8 cellular contexts compared by ENCODE assay signal in the genomic region with DNA sequence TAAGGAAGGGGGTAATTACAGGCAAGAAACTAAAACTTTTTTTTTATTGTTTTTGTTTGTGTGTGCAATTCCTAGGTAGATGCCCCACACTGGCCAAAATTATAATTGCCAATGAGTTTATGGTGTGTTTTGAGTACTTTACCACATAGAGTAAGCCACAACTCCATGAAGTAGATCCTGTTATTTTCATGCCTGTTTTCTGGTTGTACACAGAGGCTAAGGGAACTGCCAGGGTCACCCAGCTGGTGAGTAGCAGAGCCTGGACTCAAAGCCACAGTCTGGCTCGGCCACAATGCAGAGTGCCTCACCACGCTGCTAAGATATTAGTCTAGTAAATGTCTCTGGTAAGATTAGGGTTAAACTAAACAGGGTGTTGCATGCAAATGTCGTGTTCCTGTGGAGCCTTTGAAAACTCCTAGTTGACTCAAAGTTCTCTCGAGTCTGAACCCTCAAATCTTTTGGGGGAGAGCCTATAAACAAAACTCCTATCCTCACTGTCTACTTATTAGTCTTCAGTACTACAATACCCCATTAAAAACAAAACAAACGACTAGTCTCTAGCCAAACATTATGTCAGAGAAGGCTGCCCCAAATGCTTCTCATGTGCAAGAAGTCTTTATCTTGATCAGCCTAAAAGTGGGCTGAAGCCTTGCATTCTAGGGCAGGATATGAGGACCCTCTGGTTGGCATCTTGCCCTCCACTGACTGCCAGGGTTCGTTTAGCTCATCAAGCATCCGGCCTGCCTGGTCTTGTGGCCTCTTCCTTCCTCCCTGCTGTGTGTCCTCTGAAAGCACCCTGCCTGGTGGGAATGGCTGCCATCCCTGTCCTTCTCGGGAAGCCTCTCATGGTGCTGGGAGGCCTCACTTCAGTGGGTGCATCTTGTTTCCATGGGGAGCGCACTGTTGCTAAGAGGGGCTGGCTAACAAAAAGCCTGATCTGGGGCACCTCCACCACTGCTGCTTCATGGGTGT. TPM values are rescaled to one million over a fixed set of nuclear protein-coding genes. Genes with fewer than 3 reads are reported as not detected.
DNase-seq lines count a peak whose midpoint lies in the region; ATAC-seq and TF ChIP-seq lines count a peak whose summit lies in the region.

No MANE protein-coding gene starts in this region.

- ATAC-seq in HG03354 (IDR thresholded peaks at IDR 0.05; ENCODE audit: poor library complexity, severe bottlenecking, unreplicated experiment) = peak; percentile 27
- ATAC-seq in stimulated activated naive CD8-positive, alpha-beta T cell treated with anti-CD3 and anti-CD28 coated beads, Interleukin-15, amount 100 ng/mL, for 72 hours = no peak
- ATAC-seq in psoas muscle = no peak

- peak overlapping the region; percentile 70 for H3K27ac Mint-ChIP-seq in activated CD4-positive, alpha-beta T cell treated with anti-CD3 and anti-CD28 coated beads, Interleukin-2, amount 10 ng/mL, durations not matched to agents 7 days and 5 days
- H3K27ac Mint-ChIP-seq in stimulated activated naive CD8-positive, alpha-beta T cell treated with anti-CD3 and anti-CD28 coated beads, Interleukin-15, amount 100 ng/mL, for 72 hours = peak overlapping the region; percentile 80 to 87

- intact Hi-C loops in dorsolateral prefrontal cortex (cut with DNase I) (loop anchor here (10.0 kb wide), 2 partner anchors 188 to 218 kb away; no protein-coding TSS in a partner anchor), psoas muscle (cut with DNase I) (no loop called here)

- POLR2A ChIA-PET in activated CD4-positive, alpha-beta T cell treated with anti-CD3 and anti-CD28 coated beads, Interleukin-2, amount 10 ng/mL, durations not matched to agents 7 days and 5 days (lab: Charles Lee) = no interaction called here

- DNase-seq in activated CD4-positive, alpha-beta T cell treated with anti-CD3 and anti-CD28 coated beads, Interleukin-2, amount 10 ng/mL, durations not matched to agents 7 days and 5 days = no peak
- no peak for DNase-seq in activated CD4-positive, alpha-beta T cell treated with anti-CD3 and anti-CD28 coated beads for 1 hour
- DNase-seq in dorsolateral prefrontal cortex (peak in 7 of 10 donors; percentile 46 to 83 (median 69)), cerebellar nuclear complex (lab: John Stamatoyannopoulos, UW) (no peak), psoas muscle (no peak)
- DNase-seq in stimulated activated naive CD8-positive, alpha-beta T cell treated with anti-CD3 and anti-CD28 coated beads, Interleukin-15, amount 100 ng/mL, for 72 hours = peak; percentile 17 to 56
- no peak for DNase-seq in effector memory CD4-positive, alpha-beta T cell

- H3K27me3 Mint-ChIP-seq in activated CD4-positive, alpha-beta T cell treated with anti-CD3 and anti-CD28 coated beads, Interleukin-2, amount 10 ng/mL, durations not matched to agents 7 days and 5 days = no peaks in the 10 kb centered on the region
- H3K27me3 Mint-ChIP-seq in stimulated activated naive CD8-positive, alpha-beta T cell treated with anti-CD3 and anti-CD28 coated beads, Interleukin-15, amount 100 ng/mL, for 72 hours = no peaks in the 10 kb centered on the region

- 38 to 52% (median 45%) methylated on average over 9 of the region's 9 CpGs for WGBS in psoas muscle, 3 donors

- H3K9me3 Mint-ChIP-seq in activated CD4-positive, alpha-beta T cell treated with anti-CD3 and anti-CD28 coated beads, Interleukin-2, amount 10 ng/mL, durations not matched to agents 7 days and 5 days = no peaks in the 10 kb centered on the region
- no peaks in the 10 kb centered on the region for H3K9me3 Mint-ChIP-seq in stimulated activated naive CD8-positive, alpha-beta T cell treated with anti-CD3 and anti-CD28 coated beads, Interleukin-15, amount 100 ng/mL, for 72 hours

- H3K4me1 ChIP-seq in effector memory CD4-positive, alpha-beta T cell (ENCODE audit: control insufficient read depth, insufficient read depth, low read length, poor library complexity, severe bottlenecking) = peaks cover 14% of the 10 kb centered on the region
- peaks cover 57% of the 10 kb centered on the region for H3K4me1 ChIP-seq in psoas muscle

- CTCF ChIA-PET in activated CD4-positive, alpha-beta T cell treated with anti-CD3 and anti-CD28 coated beads, Interleukin-2, amount 10 ng/mL, durations not matched to agents 7 days and 5 days (lab: Charles Lee) = interaction anchor here (0.7 to 2.1 kb wide), 3 partner anchors 20 to 108 kb away, joined by 3 to 5 read pairs (median 3); no protein-coding TSS in a partner anchor

- H3K4me3 Mint-ChIP-seq in activated CD4-positive, alpha-beta T cell treated with anti-CD3 and anti-CD28 coated beads, Interleukin-2, amount 10 ng/mL, durations not matched to agents 7 days and 5 days = no peak overlapping the region
- peak overlapping the region; percentile 59 to 64 for H3K4me3 Mint-ChIP-seq in stimulated activated naive CD8-positive, alpha-beta T cell treated with anti-CD3 and anti-CD28 coated beads, Interleukin-15, amount 100 ng/mL, for 72 hours

- peaks cover 0 to 9% (median 0%) of the 10 kb centered on the region in 45 donors for H3K27me3 ChIP-seq in dorsolateral prefrontal cortex
- no peaks in the 10 kb centered on the region for H3K27me3 ChIP-seq in effector memory CD4-positive, alpha-beta T cell (replicated peaks; ENCODE audit: control insufficient read depth, insufficient read depth, low read length, poor library complexity, severe bottlenecking)
- no peaks in the 10 kb centered on the region for H3K27me3 ChIP-seq in psoas muscle (ENCODE audit: insufficient read depth in 3 of 3, low read length in 2 of 3)

- H3K4me3 ChIP-seq in dorsolateral prefrontal cortex (peak overlapping the region in 20 of 59 donors; percentile 0 to 40 (median 7)), psoas muscle (no peak overlapping the region)
- no peak overlapping the region for H3K4me3 ChIP-seq in effector memory CD4-positive, alpha-beta T cell (ENCODE audit: insufficient read depth, low read depth, low read length, poor library complexity, severe bottlenecking)

- peaks cover 45% of the 10 kb centered on the region for H3K4me1 Mint-ChIP-seq in activated CD4-positive, alpha-beta T cell treated with anti-CD3 and anti-CD28 coated beads, Interleukin-2, amount 10 ng/mL, durations not matched to agents 7 days and 5 days
- H3K4me1 Mint-ChIP-seq in stimulated activated naive CD8-positive, alpha-beta T cell treated with anti-CD3 and anti-CD28 coated beads, Interleukin-15, amount 100 ng/mL, for 72 hours = peaks cover 8% of the 10 kb centered on the region

- H3K36me3 ChIP-seq in effector memory CD4-positive, alpha-beta T cell (ENCODE audit: control insufficient read depth, insufficient read depth, low read length) = no peaks in the 10 kb centered on the region
- H3K36me3 ChIP-seq in psoas muscle (ENCODE audit: insufficient read depth in 1 of 2, low read depth in 1 of 2) = no peaks in the 10 kb centered on the region

- no peaks in the 10 kb centered on the region for H3K9me3 ChIP-seq in effector memory CD4-positive, alpha-beta T cell (ENCODE audit: control insufficient read depth, low read length)
- H3K9me3 ChIP-seq in psoas muscle = no peaks in the 10 kb centered on the region

- TF ChIP-seq CTCF in dorsolateral prefrontal cortex (IDR thresholded peaks at IDR 0.05 in 54 of 56, conservative IDR thresholded peaks at IDR 0.05 in 2 of 56; ENCODE audit: low read depth in 1 of 56, partially characterized antibody in 56 of 56) = peak in 7 of 56 donors; percentile 3 to 34 (median 12)
- no peak for TF ChIP-seq CTCF in psoas muscle (IDR thresholded peaks at IDR 0.05)

- no peaks in the 10 kb centered on the region for H3K36me3 Mint-ChIP-seq in activated CD4-positive, alpha-beta T cell treated with anti-CD3 and anti-CD28 coated beads, Interleukin-2, amount 10 ng/mL, durations not matched to agents 7 days and 5 days (ENCODE audit: low read depth)

- H3K27ac ChIP-seq in dorsolateral prefrontal cortex = peak overlapping the region; percentile 7 to 88 (median 74)
- H3K27ac ChIP-seq in effector memory CD4-positive, alpha-beta T cell (ENCODE audit: insufficient read depth, low read length, poor library complexity, severe bottlenecking) = no peak overlapping the region
- H3K27ac ChIP-seq in psoas muscle = no peak overlapping the region

RNA-seq across cellular contexts. Expression of a gene that starts 4.2 kb away (rescaled TPM):
- 10 to 100 TPM; 35.3 to 36.7 TPM for total RNA-seq in activated CD4-positive, alpha-beta T cell treated with anti-CD3 and anti-CD28 coated beads, Interleukin-2, amount 10 ng/mL, durations not matched to agents 7 days and 5 days
- total RNA-seq in dorsolateral prefrontal cortex (10 to 100 TPM; 41.2 to 72.5 (median 53.5) TPM), psoas muscle (10 to 100 TPM; 42.5 to 54.4 (median 50.2) TPM)
- 10 to 100 TPM; 31.6 to 58.0 (median 49.7) TPM for polyA plus RNA-seq in psoas muscle

Comparison
In these comparisons a context has a peak if more than half of its experiments do, and no peak if none do; other contexts are left out.
1. DNase-seq: peak in dorsolateral prefrontal cortex (7 of 10) and stimulated activated naive CD8-positive, alpha-beta T cell treated with anti-CD3 and anti-CD28 coated beads, Interleukin-15, amount 100 ng/mL, for 72 hours (2 of 2); none in activated CD4-positive, alpha-beta T cell treated with anti-CD3 and anti-CD28 coated beads, Interleukin-2, amount 10 ng/mL, durations not matched to agents 7 days and 5 days (single experiment), activated CD4-positive, alpha-beta T cell treated with anti-CD3 and anti-CD28 coated beads for 1 hour (single experiment), cerebellar nuclear complex (0 of 2), effector memory CD4-positive, alpha-beta T cell (0 of 3) and psoas muscle (0 of 2).
2. H3K27ac ChIP-seq: peak in dorsolateral prefrontal cortex (59 of 59); none in effector memory CD4-positive, alpha-beta T cell (single experiment) and psoas muscle (single experiment).
3. intact Hi-C loops: an anchor here in dorsolateral prefrontal cortex (10.0 kb wide); none called in psoas muscle.